14 cellular contexts compared by ENCODE assay signal in the genomic region with DNA sequence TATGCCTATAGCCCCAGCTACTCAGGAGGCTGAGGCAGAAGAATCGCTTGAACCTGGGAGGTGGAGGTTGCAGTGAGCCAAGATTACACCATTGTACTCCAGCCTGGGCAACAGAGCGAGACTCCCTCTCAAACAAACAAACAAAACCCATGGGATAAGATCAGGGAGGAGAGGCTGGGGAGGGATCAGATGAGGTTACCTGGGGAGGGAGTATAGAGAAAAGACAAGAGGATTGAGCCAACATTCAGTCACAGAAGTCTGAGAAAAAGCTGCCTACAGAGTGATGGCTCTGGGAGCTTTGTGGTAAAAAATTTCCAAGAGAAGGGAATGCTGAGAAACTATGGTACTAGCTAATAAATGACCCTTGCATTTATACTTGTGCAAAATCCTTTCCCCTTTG. TPM values are rescaled to one million over a fixed set of nuclear protein-coding genes. Genes with fewer than 3 reads are reported as not detected.
DNase-seq lines count a peak whose midpoint lies in the region; ATAC-seq, FAIRE-seq and TF ChIP-seq lines count a peak whose summit lies in the region.
"Not testable (repeated sequence)": the region's sequence is repeated elsewhere in the genome, so short reads cannot be mapped to it uniquely, and the experiment has no call there.
"Had no signal": no experiment of that assay in that cellular context is flagged by ENCODE, and none has a peak within 500 bp of the region (broad histone marks: within the 10 kb centered on the region; RNA-seq: fewer than 3 reads in every experiment).

No MANE protein-coding gene starts in this region.

- H3K4me2 ChIP-seq in A549; mesenchymal stem cell (ENCODE audit: low read length, poor library complexity, severe bottlenecking): not testable (repeated sequence)

- H2AK5ac ChIP-seq in mesenchymal stem cell (ENCODE audit: low read length, severe bottlenecking): not testable (repeated sequence)

- H3K9ac ChIP-seq in mesenchymal stem cell (ENCODE audit: low read length): not testable (repeated sequence)

- FAIRE-seq in A549 (lab: Jason Lieb, UNC): peak; percentile 61

- H3K14ac ChIP-seq in mesenchymal stem cell (ENCODE audit: low read length in 2 of 2): not testable (repeated sequence)

- not testable (repeated sequence) for TF ChIP-seq RAD21 in A549 (conservative IDR thresholded peaks at IDR 0.05 in 1 of 2, IDR thresholded peaks at IDR 0.05 in 1 of 2)

- H3K27ac ChIP-seq in A549 (peak overlapping the region; percentile 8 to 63; a peak in 5 of 6 replicates), mesenchymal stem cell (ENCODE audit: low read length, poor library complexity, severe bottlenecking) (peak overlapping the region; percentile 18)

- not testable (repeated sequence) for H3K36me3 Mint-ChIP-seq in Calu3 (ENCODE audit: insufficient read depth, unreplicated experiment); activated T-helper 17 cell treated with anti-CD3 and anti-CD28 coated beads, Interleukin-2, amount 50 U/mL, for 72 hours (ENCODE audit: low read depth); stimulated activated naive CD8-positive, alpha-beta T cell treated with anti-CD3 and anti-CD28 coated beads, Interleukin-15, Interleukin-2, amounts not matched to agents 100 ng/mL and 50 ng/mL, for 24 hours (ENCODE audit: low read depth)

- H3K27me3 ChIP-seq in mesenchymal stem cell (ENCODE audit: control insufficient read depth in 1 of 2, insufficient read depth in 1 of 2, low read length in 2 of 2): not testable (repeated sequence)

- not testable (repeated sequence) for BruUV-seq in Calu3 (replicated peaks; lab: Mats Ljungman, UMichigan)

- intact Hi-C loops in Calu3 (cut with micrococcal nuclease; ENCODE audit: unreplicated experiment): loop anchor here (5.0 kb wide), 3 partner anchors 204 to 809 kb away; a partner anchor contains a TSS

- H3K18ac ChIP-seq in mesenchymal stem cell (ENCODE audit: low read depth in 1 of 2, low read length in 2 of 2): not testable (repeated sequence)

- H3K4me3 Mint-ChIP-seq in Calu3 (ENCODE audit: low read depth, unreplicated experiment); activated T-helper 17 cell treated with anti-CD3 and anti-CD28 coated beads, Interleukin-2, amount 50 U/mL, for 72 hours; stimulated activated naive CD8-positive, alpha-beta T cell treated with anti-CD3 and anti-CD28 coated beads, Interleukin-15, Interleukin-2, amounts not matched to agents 100 ng/mL and 50 ng/mL, for 24 hours: not testable (repeated sequence)

- H3K36me3 ChIP-seq in mesenchymal stem cell (ENCODE audit: control insufficient read depth in 1 of 2, insufficient read depth in 2 of 2, low read depth in 1 of 2, low read length in 2 of 2): not testable (repeated sequence)

- not testable (repeated sequence) for TF ChIP-seq CTCF in A549 (IDR thresholded peaks at IDR 0.05); Calu3 (IDR thresholded peaks at IDR 0.05; ENCODE audit: unreplicated experiment)

- DNase-seq in A549 (ENCODE audit: low read depth in 1 of 2, low spot score in 1 of 2); Calu3; mesenchymal stem cell: not testable (repeated sequence)
- DNase-seq in NCI-H2029 treated with DMSO at 0.1 percent for 48 hours (lab: John Stamatoyannopoulos, UW) (peak; percentile 38), kidney glomerular epithelial cell (lab: John Stamatoyannopoulos, UW) (peak; percentile 27)

- peak overlapping the region; percentile 15 for H3K27ac Mint-ChIP-seq in Calu3 (ENCODE audit: unreplicated experiment)
- peak overlapping the region; percentile 23 for H3K27ac Mint-ChIP-seq in activated T-helper 17 cell treated with anti-CD3 and anti-CD28 coated beads, Interleukin-2, amount 50 U/mL, for 72 hours
- H3K27ac Mint-ChIP-seq in stimulated activated naive CD8-positive, alpha-beta T cell treated with anti-CD3 and anti-CD28 coated beads, Interleukin-15, Interleukin-2, amounts not matched to agents 100 ng/mL and 50 ng/mL, for 24 hours: peak overlapping the region; percentile 39

- not testable (repeated sequence) for H3K23ac ChIP-seq in mesenchymal stem cell (ENCODE audit: low read length in 2 of 2)

- not testable (repeated sequence) for H2AFZ ChIP-seq in mesenchymal stem cell (ENCODE audit: low read depth, low read length)

- TF ChIP-seq POLR2A in A549 (IDR thresholded peaks at IDR 0.05; ENCODE audit: low read length): not testable (repeated sequence)

- H3K9me3 ChIP-seq in A549; mesenchymal stem cell (ENCODE audit: control insufficient read depth, low read length): not testable (repeated sequence)

- H3K4me1 ChIP-seq in A549: peaks cover 36% of the 10 kb centered on the region
- H3K4me1 ChIP-seq in mesenchymal stem cell (ENCODE audit: control insufficient read depth, insufficient read depth, low read depth, low read length): not testable (repeated sequence)

- not testable (repeated sequence) for H4K91ac ChIP-seq in mesenchymal stem cell (ENCODE audit: low read length)

- H3K4ac ChIP-seq in mesenchymal stem cell (ENCODE audit: low read depth in 1 of 2, low read length in 2 of 2): not testable (repeated sequence)

- not testable (repeated sequence) for H3K4me3 ChIP-seq in A549; mesenchymal stem cell (ENCODE audit: insufficient read depth in 1 of 2, low read depth in 1 of 2, low read length in 2 of 2)

- H3K9me3 Mint-ChIP-seq in Calu3 (ENCODE audit: low read depth, unreplicated experiment); activated T-helper 17 cell treated with anti-CD3 and anti-CD28 coated beads, Interleukin-2, amount 50 U/mL, for 72 hours; stimulated activated naive CD8-positive, alpha-beta T cell treated with anti-CD3 and anti-CD28 coated beads, Interleukin-15, Interleukin-2, amounts not matched to agents 100 ng/mL and 50 ng/mL, for 24 hours: not testable (repeated sequence)

- ATAC-seq in A549; activated T-helper 17 cell treated with anti-CD3 and anti-CD28 coated beads, Interleukin-2, amount 50 U/mL, for 72 hours (replicated peaks): not testable (repeated sequence)

- H3K27me3 Mint-ChIP-seq in Calu3 (ENCODE audit: unreplicated experiment); activated T-helper 17 cell treated with anti-CD3 and anti-CD28 coated beads, Interleukin-2, amount 50 U/mL, for 72 hours: not testable (repeated sequence)
- H3K27me3 Mint-ChIP-seq in stimulated activated naive CD8-positive, alpha-beta T cell treated with anti-CD3 and anti-CD28 coated beads, Interleukin-15, Interleukin-2, amounts not matched to agents 100 ng/mL and 50 ng/mL, for 24 hours: peaks cover 16% of the 10 kb centered on the region

- H2BK120ac ChIP-seq in mesenchymal stem cell (ENCODE audit: low read depth, low read length): not testable (repeated sequence)

- H2BK12ac ChIP-seq in mesenchymal stem cell (ENCODE audit: low read length in 2 of 2): not testable (repeated sequence)

- CTCF ChIA-PET in A549 (lab: Yijun Ruan, JAX): interaction anchor here (0.7 to 21.2 kb wide), 15 partner anchors 7 to 804 kb away, joined by 3 to 418 read pairs (median 54); a partner anchor contains a TSS
- CTCF ChIA-PET in Calu3 (lab: Charles Lee): interaction anchor here (0.6 to 7.9 kb wide), 11 partner anchors 13 to 820 kb away, joined by 3 to 68 read pairs (median 6); no protein-coding TSS in a partner anchor

- not testable (repeated sequence) for H2BK15ac ChIP-seq in mesenchymal stem cell (ENCODE audit: low read depth, poor library complexity, severe bottlenecking)

- not testable (repeated sequence) for H3K79me1 ChIP-seq in mesenchymal stem cell (replicated peaks; ENCODE audit: low read length, poor library complexity, severe bottlenecking)

- TF ChIP-seq EP300 in A549 (IDR thresholded peaks at IDR 0.05): not testable (repeated sequence)

- 88% methylated on average over 2 of the region's 2 CpGs for WGBS in A549 (ENCODE audit: missing lambda C conversion rate)
- 100% methylated on average over 1 of the region's 2 CpGs for WGBS in mesenchymal stem cell

- peaks cover 56% of the 10 kb centered on the region for H3K4me1 Mint-ChIP-seq in Calu3 (ENCODE audit: low read depth, unreplicated experiment)
- H3K4me1 Mint-ChIP-seq in activated T-helper 17 cell treated with anti-CD3 and anti-CD28 coated beads, Interleukin-2, amount 50 U/mL, for 72 hours; stimulated activated naive CD8-positive, alpha-beta T cell treated with anti-CD3 and anti-CD28 coated beads, Interleukin-15, Interleukin-2, amounts not matched to agents 100 ng/mL and 50 ng/mL, for 24 hours (ENCODE audit: low read depth): not testable (repeated sequence)

- POLR2A ChIA-PET in A549 (lab: Yijun Ruan, JAX): not testable (repeated sequence)

- not testable (repeated sequence) for H4K8ac ChIP-seq in mesenchymal stem cell (ENCODE audit: low read length)

- H2BK5ac ChIP-seq in mesenchymal stem cell (ENCODE audit: low read depth, low read length, poor library complexity, severe bottlenecking): not testable (repeated sequence)

RNA-seq across cellular contexts. Expression of a gene that starts 8.4 kb away (rescaled TPM):
- polyA plus RNA-seq in A549 (2011; rRNA removed) (not detected in 2 replicates), A549 (2017; fragmentation: RNase III; extraction: RNeasy Plus Mini Kit Qiagen cat#74134 plus additional on column Dnase treatment) (not detected in 3 replicates)
- not detected in 2 replicates for polyA plus RNA-seq in A549 (2012; cell fraction: cytosol; rRNA removed)
- polyA plus RNA-seq in A549 (2012; cell fraction: nucleus; rRNA removed): not detected in 2 replicates
- not detected in 2 replicates for polyA minus RNA-seq in A549 (2011; rRNA and poly(A)+ RNA removed)
- 2.4 and 2.7 TPM in 2 replicates for total RNA-seq in Calu3 (2022)
- total RNA-seq in activated T-helper 17 cell treated with anti-CD3 and anti-CD28 coated beads, Interleukin-2, amount 50 U/mL, for 72 hours: not detected
- not detected for polyA plus RNA-seq in mesenchymal stem cell (2013, experiment 1 of 2)
- not detected for polyA plus RNA-seq in mesenchymal stem cell (2013, experiment 2 of 2)
- total RNA-seq: CD4-positive, alpha-beta T cell; CD8-positive, alpha-beta memory T cell; GM12878; GM23248; H1; H7 had no signal
- polyA plus RNA-seq: CD14-positive monocyte; CD8-positive, alpha-beta memory T cell; GM12878; GM23248; H1 had no signal

RNA-seq across cellular contexts. Expression of a gene that starts 26.4 kb away (rescaled TPM):
- 0.28 and 0.34 TPM in 2 replicates for polyA plus RNA-seq in A549 (2011; rRNA removed)
- polyA plus RNA-seq in A549 (2012; cell fraction: cytosol; rRNA removed): 0.01 TPM in 1 of 2 replicates, not detected in the other
- polyA plus RNA-seq in A549 (2012; cell fraction: nucleus; rRNA removed): 0.04 and 0.06 TPM in 2 replicates
- not detected in 3 replicates for polyA plus RNA-seq in A549 (2017; fragmentation: RNase III; extraction: RNeasy Plus Mini Kit Qiagen cat#74134 plus additional on column Dnase treatment)
- not detected in 2 replicates for polyA minus RNA-seq in A549 (2011; rRNA and poly(A)+ RNA removed)
- total RNA-seq in Calu3 (2022): 0.66 and 1.7 TPM in 2 replicates
- total RNA-seq in activated T-helper 17 cell treated with anti-CD3 and anti-CD28 coated beads, Interleukin-2, amount 50 U/mL, for 72 hours: not detected
- polyA plus RNA-seq in mesenchymal stem cell (2013, experiment 1 of 2): not detected
- not detected for polyA plus RNA-seq in mesenchymal stem cell (2013, experiment 2 of 2)
- total RNA-seq: CD4-positive, alpha-beta T cell; CD8-positive, alpha-beta memory T cell; GM23248; H1; H7 had no signal
- polyA plus RNA-seq: CD14-positive monocyte; CD8-positive, alpha-beta memory T cell; GM12878; GM23248; H1 had no signal

RNA-seq across cellular contexts. Expression of a gene that starts 36.3 kb away (rescaled TPM):
- polyA plus RNA-seq in A549 (2011; rRNA removed) (59.8 and 89.8 TPM in 2 replicates), A549 (2017; fragmentation: RNase III; extraction: RNeasy Plus Mini Kit Qiagen cat#74134 plus additional on column Dnase treatment) (89.1 to 96.2 TPM (median 95.9 TPM) in 3 replicates)
- 81.0 and 89.6 TPM in 2 replicates for polyA plus RNA-seq in A549 (2012; cell fraction: cytosol; rRNA removed)
- polyA plus RNA-seq in A549 (2012; cell fraction: nucleus; rRNA removed): 29.6 and 45.1 TPM in 2 replicates
- 1.6 and 1.9 TPM in 2 replicates for polyA minus RNA-seq in A549 (2011; rRNA and poly(A)+ RNA removed)
- total RNA-seq in Calu3 (2022): 171 and 188 TPM in 2 replicates
- 10 to 100 TPM; 29.0 to 45.9 TPM for total RNA-seq in activated T-helper 17 cell treated with anti-CD3 and anti-CD28 coated beads, Interleukin-2, amount 50 U/mL, for 72 hours
- polyA plus RNA-seq in mesenchymal stem cell (2013, experiment 1 of 2): 81.8 TPM
- polyA plus RNA-seq in mesenchymal stem cell (2013, experiment 2 of 2): 88.0 TPM

RNA-seq across cellular contexts. Expression of a gene that starts 58.9 kb away (rescaled TPM):
- polyA plus RNA-seq in A549 (2011; rRNA removed) (not detected in 2 replicates), A549 (2017; fragmentation: RNase III; extraction: RNeasy Plus Mini Kit Qiagen cat#74134 plus additional on column Dnase treatment) (not detected in 3 replicates)
- polyA plus RNA-seq in A549 (2012; cell fraction: cytosol; rRNA removed): not detected in 2 replicates
- polyA plus RNA-seq in A549 (2012; cell fraction: nucleus; rRNA removed): not detected in 2 replicates
- not detected in 2 replicates for polyA minus RNA-seq in A549 (2011; rRNA and poly(A)+ RNA removed)
- total RNA-seq in Calu3 (2022): not detected in 2 replicates
- total RNA-seq in activated T-helper 17 cell treated with anti-CD3 and anti-CD28 coated beads, Interleukin-2, amount 50 U/mL, for 72 hours: not detected
- polyA plus RNA-seq in mesenchymal stem cell (2013, experiment 1 of 2): not detected
- polyA plus RNA-seq in mesenchymal stem cell (2013, experiment 2 of 2): not detected
- total RNA-seq: CD4-positive, alpha-beta T cell; CD8-positive, alpha-beta memory T cell; GM12878; GM23248; H1; H7 had no signal
- polyA plus RNA-seq: CD14-positive monocyte; CD8-positive, alpha-beta memory T cell; GM12878; GM23248; H1 had no signal
